In genomic region chr11:115503886-115504278, GRCh38 we compare ENCODE assay signal across 8 cellular contexts. TPM values are rescaled to one million over a fixed set of nuclear protein-coding genes. Genes with fewer than 3 reads are reported as not detected.
DNase-seq lines count a peak whose midpoint lies in the region; ATAC-seq, FAIRE-seq and TF ChIP-seq lines count a peak whose summit lies in the region.

No MANE protein-coding gene starts in this region.

- H3K9me3 ChIP-seq in PC-3 (ENCODE audit: low read length) (no peaks in the 10 kb centered on the region), esophagus squamous epithelium (no peaks in the 10 kb centered on the region), pancreas (no peaks in the 10 kb centered on the region)

- no peaks in the 10 kb centered on the region for H3K9me2 ChIP-seq in PC-3 (replicated peaks; ENCODE audit: low read length)

- BruUV-seq in PC-3 (replicated peaks; lab: Mats Ljungman, UMichigan), result no TSS peak

- TF ChIP-seq CTCF in PC-3 (conservative IDR thresholded peaks at IDR 0.05; ENCODE audit: low read depth, low read length) (no peak), esophagus squamous epithelium (IDR thresholded peaks at IDR 0.05) (no peak), pancreas (IDR thresholded peaks at IDR 0.05) (no peak)

- peak overlapping the region; percentile 64 for H3K4me3 ChIP-seq in PC-3 (ENCODE audit: low read length)
- H3K4me3 ChIP-seq in esophagus squamous epithelium, result peak overlapping the region; percentile 58 to 76 (median 70)
- peak overlapping the region; percentile 40 to 70 (median 52) for H3K4me3 ChIP-seq in pancreas

- no peak overlapping the region for H3K9ac ChIP-seq in PC-3 (ENCODE audit: low read length)

- H3F3A ChIP-seq in PC-3 (ENCODE audit: low read length, unreplicated experiment), result no peaks in the 10 kb centered on the region

- H3K27ac ChIP-seq in PC-3 (ENCODE audit: low read length) (no peak overlapping the region), esophagus squamous epithelium (peak overlapping the region; percentile 57 to 87 (median 85)), pancreas (peak overlapping the region in 3 of 4 donors; percentile 39 to 82 (median 78))

- no peak for DNase-seq in PC-3
- DNase-seq in esophagus squamous epithelium (lab: John Stamatoyannopoulos, UW), result no peak
- peak in 1 of 6 donors; percentile 60 for DNase-seq in pancreas
- no peak for DNase-seq in activated gamma-delta T cell (lab: John Stamatoyannopoulos, UW)
- no peak for DNase-seq in activated CD4-positive, alpha-beta T cell treated with anti-CD3 and anti-CD28 coated beads for 4 hours

- H3K27me3 ChIP-seq in PC-3 (ENCODE audit: low read length) (peaks cover 67% of the 10 kb centered on the region), esophagus squamous epithelium (peaks cover 0 to 62% (median 0%) of the 10 kb centered on the region in 4 donors), pancreas (peaks cover 0 to 21% (median 1%) of the 10 kb centered on the region in 4 donors)

- H3K4me2 ChIP-seq in PC-3 (ENCODE audit: low read length), result peak overlapping the region; percentile 77

- no peak for FAIRE-seq in pancreas (lab: Jason Lieb, UNC)

- CTCF ChIA-PET in PC-3 (lab: Charles Lee), result no interaction called here

- peak overlapping the region; percentile 83 for H2AFZ ChIP-seq in PC-3 (ENCODE audit: low read length)

- no peaks in the 10 kb centered on the region for H3K79me2 ChIP-seq in PC-3 (ENCODE audit: low read length)

- TF ChIP-seq POLR2A in esophagus squamous epithelium (IDR thresholded peaks at IDR 0.05), result no peak

- WGBS in esophagus squamous epithelium, 2 donors, result 0 to 3% methylated on average over 9 to 11 of the region's 15 CpGs
- WGBS in pancreas, 2 donors, result 0 to 2% methylated on average over 6 to 15 of the region's 15 CpGs

- H3K36me3 ChIP-seq in PC-3 (ENCODE audit: low read depth, low read length), result no peaks in the 10 kb centered on the region
- H3K36me3 ChIP-seq in esophagus squamous epithelium, result no peaks in the 10 kb centered on the region
- H3K36me3 ChIP-seq in pancreas, result no peaks in the 10 kb centered on the region

- intact Hi-C loops in PC-3 (cut with micrococcal nuclease) (no loop called here), esophagus squamous epithelium (cut with DNase I) (loop anchor here (10.0 kb wide), 1 partner anchor 261 kb away; no protein-coding TSS in a partner anchor), pancreas (cut with DNase I) (loop anchor here in 1 of 3 donors (10.0 kb wide), 1 partner anchor 169 kb away; no protein-coding TSS in a partner anchor)

- POLR2A ChIA-PET in PC-3 (lab: Charles Lee; ENCODE audit: unreplicated experiment), result no interaction called here

- H3K4me1 ChIP-seq in PC-3 (ENCODE audit: insufficient read depth, low read length) (no peaks in the 10 kb centered on the region; the same call in 1 of the 2 replicates), esophagus squamous epithelium (peaks cover 9 to 51% (median 10%) of the 10 kb centered on the region in 3 donors), pancreas (peaks cover 0 to 13% (median 6%) of the 10 kb centered on the region in 3 donors)

- no peaks in the 10 kb centered on the region for H4K20me1 ChIP-seq in PC-3 (ENCODE audit: low read length)

- ATAC-seq in GM21526 (IDR thresholded peaks at IDR 0.05; ENCODE audit: low FRiP score, unreplicated experiment) (peak; percentile 2), PC-3 (no peak), pancreas (peak; percentile 2 to 15 (median 6)), HG02885 (IDR thresholded peaks at IDR 0.05; ENCODE audit: poor library complexity, unreplicated experiment) (no peak), GM21737 (IDR thresholded peaks at IDR 0.05; ENCODE audit: unreplicated experiment) (no peak)

RNA-seq across cellular contexts. Expression of gene CADM1, which starts 0.3 kb away (rescaled TPM):
- total RNA-seq in PC-3 (2014; rRNA removed) (0.12 and 1.1 TPM in 2 replicates), esophagus squamous epithelium (10 to 100 TPM in 2 of 4 donors, 1 to 10 TPM in 2; 1.7 to 15.1 (median 8.3) TPM), pancreas (10 to 100 TPM; 10.8 to 37.3 (median 24.5) TPM)
- polyA plus RNA-seq in pancreas, result 10 to 100 TPM in 1 of 2 donors, 1 to 10 TPM in 1; 6.3 to 38.8 TPM

Comparison
In these comparisons a context has a peak if more than half of its experiments do, and no peak if none do; other contexts are left out.
1. ATAC-seq: peak in GM21526 (single experiment) and pancreas (4 of 4); none in PC-3 (single experiment), HG02885 (single experiment) and GM21737 (single experiment).
2. Peak in every context shown above with its lines, with median percentiles within 50 percentile points of each other: H3K4me3 ChIP-seq.